In the genomic region with DNA sequence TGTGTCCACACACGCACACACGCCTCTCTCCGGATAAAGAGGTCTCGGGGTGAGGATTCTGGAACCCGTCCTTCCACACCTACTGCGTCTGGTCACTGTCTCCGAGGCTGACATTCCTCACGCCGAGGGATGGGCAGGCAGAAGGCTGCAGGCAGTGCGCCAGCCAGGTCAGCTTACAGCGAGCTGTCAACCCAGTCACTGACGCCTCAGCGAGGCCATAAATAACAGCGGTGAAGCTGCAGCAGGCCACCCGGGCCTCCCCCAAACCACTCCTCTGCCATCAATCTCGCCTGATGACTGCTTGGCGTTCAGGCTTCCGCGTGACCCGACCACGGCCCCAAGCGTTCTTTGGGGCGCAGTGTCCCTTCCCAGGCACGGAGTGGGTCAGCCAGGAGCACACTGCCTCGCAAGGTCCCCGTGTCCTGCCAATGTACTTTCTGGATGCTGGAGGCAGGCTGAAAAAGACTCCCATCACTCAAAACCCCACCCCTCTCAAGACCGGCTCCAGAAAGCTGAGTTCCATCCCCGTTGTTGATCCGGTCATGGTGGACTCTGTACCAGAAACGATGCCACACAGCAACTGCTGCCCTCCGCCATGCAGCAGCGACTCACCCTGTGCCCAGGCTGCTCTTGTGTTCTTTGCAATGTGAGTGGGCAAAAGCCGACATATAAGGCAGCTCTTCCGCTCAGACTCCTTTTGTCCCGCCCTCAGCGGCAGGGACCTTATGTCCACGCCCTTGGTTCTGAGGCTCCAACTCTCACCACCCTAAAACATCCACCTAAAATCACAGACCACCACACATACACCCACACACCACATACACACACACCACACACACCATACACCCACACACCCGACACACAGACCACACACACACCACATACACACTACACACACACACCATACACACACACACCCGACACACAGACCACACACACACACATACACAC, we compare ENCODE assay signal across 8 cellular contexts. TPM values are rescaled to one million over a fixed set of nuclear protein-coding genes. Genes with fewer than 3 reads are reported as not detected.
DNase-seq lines count a peak whose midpoint lies in the region; ATAC-seq and TF ChIP-seq lines count a peak whose summit lies in the region.

No MANE protein-coding gene starts in this region.

- H3K4me3 ChIP-seq in AG04449 (ENCODE audit: low read depth, low read length): peak overlapping the region; percentile 37
- peak overlapping the region; percentile 40 to 56 (median 44) for H3K4me3 ChIP-seq in esophagus muscularis mucosa
- peak overlapping the region; percentile 49 for H3K4me3 ChIP-seq in osteoblast (ENCODE audit: insufficient read depth, low read length)

- H3K27me3 ChIP-seq in esophagus muscularis mucosa: no peaks in the 10 kb centered on the region
- peaks cover 5% of the 10 kb centered on the region for H3K27me3 ChIP-seq in osteoblast (ENCODE audit: insufficient read depth, low read length)

- 23% methylated on average over 27 of the region's 39 CpGs for WGBS in esophagus muscularis mucosa

- peak; percentile 51 for ATAC-seq in GM21423 (IDR thresholded peaks at IDR 0.05; ENCODE audit: unreplicated experiment)

- no peaks in the 10 kb centered on the region for H4K20me1 ChIP-seq in osteoblast (ENCODE audit: insufficient read depth, low read length)

- peak overlapping the region; percentile 84 for H2AFZ ChIP-seq in osteoblast (ENCODE audit: low read length)

- CTCF ChIA-PET in AG04449 (lab: Yijun Ruan, JAX): interaction anchor here (1.4 to 2.8 kb wide), 5 partner anchors 8 to 544 kb away, joined by 3 to 20 read pairs (median 9); no protein-coding TSS in a partner anchor

- H3K27ac ChIP-seq in esophagus muscularis mucosa (replicated peaks in 1 of 4) (peak overlapping the region; percentile 79 to 88 (median 80)), osteoblast (ENCODE audit: low read depth, low read length) (no peak overlapping the region)

- peak; percentile 72 for TF ChIP-seq EP300 in esophagus muscularis mucosa (IDR thresholded peaks at IDR 0.05)

- no peaks in the 10 kb centered on the region for H3K79me2 ChIP-seq in osteoblast (ENCODE audit: insufficient read depth, low read length)

- intact Hi-C loops in esophagus muscularis mucosa (cut with DNase I): loop anchor here (5.0 kb wide), 1 partner anchor 457 kb away; no protein-coding TSS in a partner anchor

- H3K36me3 ChIP-seq in esophagus muscularis mucosa (no peaks in the 10 kb centered on the region), osteoblast (ENCODE audit: insufficient read depth, low read length) (no peaks in the 10 kb centered on the region)

- H3K4me1 ChIP-seq in esophagus muscularis mucosa (peaks cover 6 to 44% (median 32%) of the 10 kb centered on the region in 4 donors), osteoblast (ENCODE audit: insufficient read depth, low read length) (peaks cover 16% of the 10 kb centered on the region)

- DNase-seq in AG04449 (ENCODE audit: low read depth, low spot score) (no peak), RPMI8226 (peak; percentile 42), esophagus muscularis mucosa (ENCODE audit: extremely low spot score) (peak; percentile 93), osteoblast (ENCODE audit: insufficient read length, low spot score, missing footprints) (peak; percentile 91), NCI-H2081 (lab: John Stamatoyannopoulos, UW) (no peak), NCI-H2227 treated with DMSO at 0.1 percent for 48 hours (lab: John Stamatoyannopoulos, UW) (no peak), glomerular visceral epithelial cell (ENCODE audit: extremely low spot score) (no peak)

- H3K4me2 ChIP-seq in osteoblast (ENCODE audit: insufficient read depth, low read length): peak overlapping the region; percentile 69

- POLR2A ChIA-PET in AG04449 (lab: Yijun Ruan, JAX): interaction anchor here (0.5 to 0.6 kb wide), 2 partner anchors 86 to 668 kb away, joined by 3 read pairs; no protein-coding TSS in a partner anchor

- TF ChIP-seq CTCF in AG04449 (IDR thresholded peaks at IDR 0.05; ENCODE audit: insufficient read depth, low read length, missing control alignments) (no peak), esophagus muscularis mucosa (IDR thresholded peaks at IDR 0.05) (no peak), osteoblast (IDR thresholded peaks at IDR 0.05; ENCODE audit: extremely low read depth, low read depth, low read length) (no peak)

- H3K9me3 ChIP-seq in esophagus muscularis mucosa (peaks cover 0 to 5% (median 1%) of the 10 kb centered on the region in 4 donors), osteoblast (ENCODE audit: low read depth, low read length) (no peaks in the 10 kb centered on the region)

- no peak for TF ChIP-seq POLR2A in esophagus muscularis mucosa (IDR thresholded peaks at IDR 0.05; ENCODE audit: low read depth)

RNA-seq across cellular contexts. Expression of gene CPN2, which starts 27.1 kb away (rescaled TPM):
- total RNA-seq in esophagus muscularis mucosa (not detected), osteoblast (under 0.01 and 0.29 TPM in 2 replicates)

RNA-seq across cellular contexts. Expression of gene LRRC15, which starts 45.5 kb away (rescaled TPM):
- total RNA-seq in esophagus muscularis mucosa: under 1 TPM in 3 of 4 donors, not detected in 1; 0.13 to 0.66 (median 0.34) TPM
- 3.6 and 5.0 TPM in 2 replicates for total RNA-seq in osteoblast

Comparison
In these comparisons a context has a peak if more than half of its experiments do, and no peak if none do; other contexts are left out.
1. DNase-seq: peak in RPMI8226 (single experiment), esophagus muscularis mucosa (single experiment) and osteoblast (single experiment); none in AG04449 (single experiment), NCI-H2081 (0 of 2), NCI-H2227 treated with DMSO at 0.1 percent for 48 hours (single experiment) and glomerular visceral epithelial cell (single experiment).
2. Peak in every context shown above with its lines, with median percentiles within 50 percentile points of each other: H3K4me3 ChIP-seq.